Comparison of ENCODE assay signal across 9 cellular contexts in the genomic region with DNA sequence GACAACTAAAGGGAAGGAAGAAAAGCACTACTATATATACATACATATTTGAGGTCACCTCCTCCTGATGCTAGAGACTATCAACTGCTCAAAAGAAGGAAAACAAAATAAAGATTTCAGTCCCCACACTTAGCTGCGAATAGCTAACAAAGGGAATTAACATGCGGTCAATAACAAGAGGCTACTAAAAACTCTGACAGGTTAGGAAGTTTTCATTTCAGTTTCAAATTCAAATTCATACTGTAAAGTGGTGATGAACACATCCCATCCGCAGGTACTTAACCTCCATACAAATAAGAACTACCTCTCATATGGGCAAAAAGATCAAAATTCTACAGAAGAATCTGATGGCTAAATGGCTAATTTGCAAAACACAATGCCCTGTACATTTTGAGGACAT. TPM values are rescaled to one million over a fixed set of nuclear protein-coding genes. Genes with fewer than 3 reads are reported as not detected.
DNase-seq lines count a peak whose midpoint lies in the region; ATAC-seq, FAIRE-seq and TF ChIP-seq lines count a peak whose summit lies in the region.
"Had no signal": no experiment of that assay in that cellular context is flagged by ENCODE, and none has a peak within 500 bp of the region (broad histone marks: within the 10 kb centered on the region; RNA-seq: fewer than 3 reads in every experiment).

No MANE protein-coding gene starts in this region.

- H3K4ac ChIP-seq in H1 (replicated peaks; ENCODE audit: insufficient read length, low read depth, low read length), result no peak overlapping the region

- H3K27me3 ChIP-seq in PC-3 (ENCODE audit: low read length), result no peaks in the 10 kb centered on the region
- no peaks in the 10 kb centered on the region for H3K27me3 ChIP-seq in H1 (replicated peaks in 1 of 4; ENCODE audit: control insufficient read depth in 3 of 4, extremely low read depth in 1 of 4, insufficient read depth in 3 of 4, low read length in 3 of 4)
- H3K27me3 ChIP-seq in osteoblast (ENCODE audit: insufficient read depth, low read length), result no peaks in the 10 kb centered on the region

- no peak for TF ChIP-seq POLR2A in H1 (IDR thresholded peaks at IDR 0.05; ENCODE audit: control extremely low read depth in 1 of 2, low read depth in 2 of 2, low read length in 2 of 2)

- H3K9me2 ChIP-seq in PC-3 (replicated peaks; ENCODE audit: low read length), result no peaks in the 10 kb centered on the region

- no peak overlapping the region for H3K14ac ChIP-seq in H1 (ENCODE audit: insufficient read length)

- H3K4me2 ChIP-seq in PC-3 (ENCODE audit: low read length), result peak overlapping the region; percentile 95
- peak overlapping the region; percentile 77 to 88 for H3K4me2 ChIP-seq in H1 (ENCODE audit: insufficient read depth in 1 of 2, low read depth in 2 of 2, low read length in 2 of 2)
- peak overlapping the region; percentile 82 for H3K4me2 ChIP-seq in osteoblast (ENCODE audit: insufficient read depth, low read length)

- H3K9ac ChIP-seq in PC-3 (ENCODE audit: low read length) (peak overlapping the region; percentile 99), H1 (replicated peaks in 1 of 4; ENCODE audit: extremely low read depth in 1 of 4, low read depth in 3 of 4, low read length in 3 of 4) (no peak overlapping the region; a peak in 1 of 7 replicates)

- BruUV-seq in PC-3 (replicated peaks; lab: Mats Ljungman, UMichigan), result no TSS peak

- H3K9me3 ChIP-seq in PC-3 (ENCODE audit: low read length), result no peaks in the 10 kb centered on the region
- H3K9me3 ChIP-seq in H1 (ENCODE audit: insufficient read depth in 2 of 2, low read depth in 1 of 2, low read length in 1 of 2), result no peaks in the 10 kb centered on the region
- H3K9me3 ChIP-seq in osteoblast (ENCODE audit: low read depth, low read length), result no peaks in the 10 kb centered on the region

- H3K36me3 ChIP-seq in PC-3 (ENCODE audit: low read depth, low read length), result peaks cover 13% of the 10 kb centered on the region; the same call in 1 of the 2 replicates
- H3K36me3 ChIP-seq in H1 (ENCODE audit: control insufficient read depth in 2 of 4, insufficient read depth in 4 of 4, low read length in 3 of 4), result peaks cover 0 to 6% (median 0%) of the 10 kb centered on the region in 4 experiments; a peak in 3 of 8 replicates
- H3K36me3 ChIP-seq in osteoblast (ENCODE audit: insufficient read depth, low read length), result no peaks in the 10 kb centered on the region

- no peak for TF ChIP-seq CTCF in PC-3 (conservative IDR thresholded peaks at IDR 0.05; ENCODE audit: low read depth, low read length)
- no peak for TF ChIP-seq CTCF in H1 (IDR thresholded peaks at IDR 0.05; ENCODE audit: control extremely low read depth in 1 of 3, insufficient read depth in 1 of 3, low read depth in 1 of 3, low read length in 3 of 3)
- TF ChIP-seq CTCF in osteoblast (IDR thresholded peaks at IDR 0.05; ENCODE audit: extremely low read depth, low read depth, low read length), result no peak

- H4K5ac ChIP-seq in H1 (ENCODE audit: insufficient read length, low read depth, low read length), result no peak overlapping the region

- no peak for DNase-seq in PC-3
- DNase-seq in H1 (ENCODE audit: low read depth in 1 of 2, low spot score in 2 of 2), result no peak
- DNase-seq in osteoblast (ENCODE audit: insufficient read length, low spot score, missing footprints), result no peak
- no peak for DNase-seq in amniotic stem cell (lab: John Stamatoyannopoulos, UW)
- no peak for DNase-seq in NCI-H2081 (lab: John Stamatoyannopoulos, UW)
- no peak for DNase-seq in stimulated activated CD4-positive, alpha-beta T cell treated with anti-CD3 and anti-CD28 coated beads, Interleukin-4, amount 100 ng/mL, for 24 hours
- DNase-seq in DMS114 treated with DMSO at 0.1 percent for 48 hours (lab: John Stamatoyannopoulos, UW; ENCODE audit: unreplicated experiment), result no peak
- DNase-seq: KBM-7 had no signal

- no peaks in the 10 kb centered on the region for H3F3A ChIP-seq in PC-3 (ENCODE audit: low read length, unreplicated experiment)

- H4K8ac ChIP-seq in H1 (ENCODE audit: extremely low read depth, insufficient read depth, low read length), result no peak overlapping the region

- no peak overlapping the region for H3K27ac ChIP-seq in PC-3 (ENCODE audit: low read length)
- H3K27ac ChIP-seq in H1 (ENCODE audit: low read depth, low read length), result no peak overlapping the region
- H3K27ac ChIP-seq in osteoblast (ENCODE audit: low read depth, low read length), result peak overlapping the region; percentile 52

- H2BK20ac ChIP-seq in H1 (ENCODE audit: low read length), result no peak overlapping the region

- H2AFZ ChIP-seq in PC-3 (ENCODE audit: low read length), result no peak overlapping the region
- H2AFZ ChIP-seq in H1 (ENCODE audit: low read length), result no peak overlapping the region
- no peak overlapping the region for H2AFZ ChIP-seq in osteoblast (ENCODE audit: low read length)

- intact Hi-C loops in PC-3 (cut with micrococcal nuclease), result loop anchor here (5.0 kb wide), 1 partner anchor 228 kb away; the partner anchor contains the start of gene MRGPRG

- WGBS in H1 (ENCODE audit: extremely low coverage in 1 of 2, insufficient coverage in 1 of 2, insufficient read length in 1 of 2, insufficient replicate concordance in 2 of 2, low coverage in 1 of 2, low lambda C conversion rate in 2 of 2, missing lambda C conversion rate in 1 of 2), 2 experiments, result 23% methylated on average over 3 of the region's 3 CpGs; no CpG with 5 or more reads in 1 of the 2 experiments

- CTCF ChIA-PET in PC-3 (lab: Charles Lee) (no interaction called here), H1 (lab: Charles Lee; ENCODE audit: partially characterized antibody) (interaction anchor here (1.1 to 2.7 kb wide), 5 partner anchors 14 to 102 kb away, joined by 3 to 18 read pairs (median 4); no protein-coding TSS in a partner anchor)

- TF ChIP-seq EP300 in H1 (IDR thresholded peaks at IDR 0.05; ENCODE audit: borderline replicate concordance in 1 of 2, low read depth in 2 of 2, low read length in 2 of 2), result no peak

- H3K79me2 ChIP-seq in PC-3 (ENCODE audit: low read length), result peaks cover 73% of the 10 kb centered on the region
- H3K79me2 ChIP-seq in H1 (ENCODE audit: control insufficient read depth in 1 of 2, insufficient read depth in 2 of 2, low read length in 2 of 2), result peaks cover 61 to 71% of the 10 kb centered on the region in 2 experiments
- H3K79me2 ChIP-seq in osteoblast (ENCODE audit: insufficient read depth, low read length), result peaks cover 73% of the 10 kb centered on the region

- no peak overlapping the region for H2BK12ac ChIP-seq in H1 (ENCODE audit: low read depth, low read length)

- no peak overlapping the region for H2BK15ac ChIP-seq in H1 (ENCODE audit: low read length)

- no peak overlapping the region for H3K23ac ChIP-seq in H1 (ENCODE audit: insufficient read length)

- peaks cover 10% of the 10 kb centered on the region for H3K79me1 ChIP-seq in H1 (ENCODE audit: low read depth, low read length)

- no peak overlapping the region for H2BK5ac ChIP-seq in H1 (ENCODE audit: low read depth, low read length)

- H3K4me3 ChIP-seq in GM08714 (ENCODE audit: low read length), result peak overlapping the region; percentile 79; the same call in 1 of the 2 replicates
- peak overlapping the region; percentile 94 for H3K4me3 ChIP-seq in PC-3 (ENCODE audit: low read length)
- peak overlapping the region; percentile 11 to 89 (median 52); a peak in 6 of 8 replicates for H3K4me3 ChIP-seq in H1 (ENCODE audit: extremely low read depth in 1 of 4, insufficient read depth in 2 of 4, low read depth in 3 of 4, low read length in 4 of 4)
- peak overlapping the region; percentile 98 for H3K4me3 ChIP-seq in osteoblast (ENCODE audit: insufficient read depth, low read length)

- no peak for TF ChIP-seq RAD21 in H1 (IDR thresholded peaks at IDR 0.05 in 1 of 2, conservative IDR thresholded peaks at IDR 0.05 in 1 of 2; ENCODE audit: low read depth in 2 of 2, low read length in 2 of 2)

- no peak overlapping the region for H2BK120ac ChIP-seq in H1 (replicated peaks; ENCODE audit: low read depth, low read length)

- POLR2A ChIA-PET in PC-3 (lab: Charles Lee; ENCODE audit: unreplicated experiment), result no interaction called here
- POLR2A ChIA-PET in H1 (lab: Charles Lee; ENCODE audit: partially characterized antibody), result interaction anchor here (1.1 to 2.6 kb wide), 5 partner anchors 9 to 44 kb away, joined by 3 to 14 read pairs (median 8); no protein-coding TSS in a partner anchor

- H4K20me1 ChIP-seq in PC-3 (ENCODE audit: low read length) (peaks cover 39% of the 10 kb centered on the region), H1 (replicated peaks in 1 of 2; ENCODE audit: control insufficient read depth in 1 of 2, insufficient read depth in 2 of 2, low read length in 2 of 2) (peaks cover 16 to 19% of the 10 kb centered on the region in 2 experiments), osteoblast (ENCODE audit: insufficient read depth, low read length) (peaks cover 18% of the 10 kb centered on the region)

- FAIRE-seq in H1 (lab: Jason Lieb, UNC), result no peak

- H3K23me2 ChIP-seq in H1 (ENCODE audit: low read depth, low read length), result peaks cover 11% of the 10 kb centered on the region

- no peak for ATAC-seq in PC-3

- no peak overlapping the region for H2AK5ac ChIP-seq in H1 (ENCODE audit: low read depth, low read length)

- no peak overlapping the region for H4K91ac ChIP-seq in H1 (replicated peaks; ENCODE audit: insufficient read length, low read length)

- H3K18ac ChIP-seq in H1 (ENCODE audit: extremely low read depth, low read length), result no peak overlapping the region

- H3K56ac ChIP-seq in H1 (replicated peaks; ENCODE audit: insufficient read length, low read depth, low read length), result no peak overlapping the region

- H3K4me1 ChIP-seq in PC-3 (ENCODE audit: insufficient read depth, low read length) (peaks cover 23% of the 10 kb centered on the region), H1 (replicated peaks in 1 of 4; ENCODE audit: control insufficient read depth in 3 of 4, insufficient read depth in 4 of 4, low read length in 3 of 4) (peaks cover 6 to 18% (median 8%) of the 10 kb centered on the region in 4 experiments; a peak in 6 of 7 replicates), osteoblast (ENCODE audit: insufficient read depth, low read length) (peaks cover 33% of the 10 kb centered on the region)

TF ChIP-seq in H1, 55 proteins besides CTCF, POLR2A, EP300 and RAD21:
- TF ChIP-seq CHD1 (IDR thresholded peaks at IDR 0.05; ENCODE audit: low read depth, low read length), result no peak

RNA-seq across cellular contexts. Expression of gene NAP1L4, which starts 2.6 kb away (rescaled TPM):
- 115 and 160 TPM in 2 replicates for total RNA-seq in PC-3 (2014; rRNA removed)
- 190 and 194 TPM in 2 replicates for total RNA-seq in H1 (2021; fragmentation: NEBNext Ultra II Directional; extraction: Animal tissue kit (Norgen Biotek cat#: 25700))
- polyA plus RNA-seq in H1 (2011; rRNA removed), result 75.8 and 81.4 TPM in 2 replicates
- 105 TPM for polyA plus RNA-seq in H1 (2011; cell fraction: cytosol; rRNA removed)
- 118 TPM for polyA plus RNA-seq in H1 (2011; cell fraction: nucleus; rRNA removed)
- 128 to 175 TPM (median 137 TPM) in 4 replicates for polyA plus RNA-seq in H1 (2012, experiment 1 of 2)
- polyA plus RNA-seq in H1 (2012, experiment 2 of 2), result 37.8 TPM
- polyA plus RNA-seq in H1 (2013, experiment 1 of 2), result 102 TPM
- polyA plus RNA-seq in H1 (2013, experiment 2 of 2), result 96.1 TPM
- 80.9 and 95.4 TPM in 2 replicates for polyA minus RNA-seq in H1 (2011; rRNA and poly(A)+ RNA removed)
- polyA minus RNA-seq in H1 (2011; cell fraction: cytosol; rRNA and poly(A)+ RNA removed), result 46.7 TPM
- 103 TPM for polyA minus RNA-seq in H1 (2011; cell fraction: nucleus; rRNA and poly(A)+ RNA removed)
- 72.0 and 87.8 TPM in 2 replicates for total RNA-seq in osteoblast
